Comparison of ENCODE assay signal across 1 cellular context in genomic region chr22:24144056-24144455, GRCh38.
TF ChIP-seq lines count a peak whose summit lies in the region.

No MANE protein-coding gene starts in this region.

TF ChIP-seq in GM23338, 12 proteins besides CTCF, POLR2A, EP300 and RAD21 (continued from another document):
- TF ChIP-seq, protein P1, sequence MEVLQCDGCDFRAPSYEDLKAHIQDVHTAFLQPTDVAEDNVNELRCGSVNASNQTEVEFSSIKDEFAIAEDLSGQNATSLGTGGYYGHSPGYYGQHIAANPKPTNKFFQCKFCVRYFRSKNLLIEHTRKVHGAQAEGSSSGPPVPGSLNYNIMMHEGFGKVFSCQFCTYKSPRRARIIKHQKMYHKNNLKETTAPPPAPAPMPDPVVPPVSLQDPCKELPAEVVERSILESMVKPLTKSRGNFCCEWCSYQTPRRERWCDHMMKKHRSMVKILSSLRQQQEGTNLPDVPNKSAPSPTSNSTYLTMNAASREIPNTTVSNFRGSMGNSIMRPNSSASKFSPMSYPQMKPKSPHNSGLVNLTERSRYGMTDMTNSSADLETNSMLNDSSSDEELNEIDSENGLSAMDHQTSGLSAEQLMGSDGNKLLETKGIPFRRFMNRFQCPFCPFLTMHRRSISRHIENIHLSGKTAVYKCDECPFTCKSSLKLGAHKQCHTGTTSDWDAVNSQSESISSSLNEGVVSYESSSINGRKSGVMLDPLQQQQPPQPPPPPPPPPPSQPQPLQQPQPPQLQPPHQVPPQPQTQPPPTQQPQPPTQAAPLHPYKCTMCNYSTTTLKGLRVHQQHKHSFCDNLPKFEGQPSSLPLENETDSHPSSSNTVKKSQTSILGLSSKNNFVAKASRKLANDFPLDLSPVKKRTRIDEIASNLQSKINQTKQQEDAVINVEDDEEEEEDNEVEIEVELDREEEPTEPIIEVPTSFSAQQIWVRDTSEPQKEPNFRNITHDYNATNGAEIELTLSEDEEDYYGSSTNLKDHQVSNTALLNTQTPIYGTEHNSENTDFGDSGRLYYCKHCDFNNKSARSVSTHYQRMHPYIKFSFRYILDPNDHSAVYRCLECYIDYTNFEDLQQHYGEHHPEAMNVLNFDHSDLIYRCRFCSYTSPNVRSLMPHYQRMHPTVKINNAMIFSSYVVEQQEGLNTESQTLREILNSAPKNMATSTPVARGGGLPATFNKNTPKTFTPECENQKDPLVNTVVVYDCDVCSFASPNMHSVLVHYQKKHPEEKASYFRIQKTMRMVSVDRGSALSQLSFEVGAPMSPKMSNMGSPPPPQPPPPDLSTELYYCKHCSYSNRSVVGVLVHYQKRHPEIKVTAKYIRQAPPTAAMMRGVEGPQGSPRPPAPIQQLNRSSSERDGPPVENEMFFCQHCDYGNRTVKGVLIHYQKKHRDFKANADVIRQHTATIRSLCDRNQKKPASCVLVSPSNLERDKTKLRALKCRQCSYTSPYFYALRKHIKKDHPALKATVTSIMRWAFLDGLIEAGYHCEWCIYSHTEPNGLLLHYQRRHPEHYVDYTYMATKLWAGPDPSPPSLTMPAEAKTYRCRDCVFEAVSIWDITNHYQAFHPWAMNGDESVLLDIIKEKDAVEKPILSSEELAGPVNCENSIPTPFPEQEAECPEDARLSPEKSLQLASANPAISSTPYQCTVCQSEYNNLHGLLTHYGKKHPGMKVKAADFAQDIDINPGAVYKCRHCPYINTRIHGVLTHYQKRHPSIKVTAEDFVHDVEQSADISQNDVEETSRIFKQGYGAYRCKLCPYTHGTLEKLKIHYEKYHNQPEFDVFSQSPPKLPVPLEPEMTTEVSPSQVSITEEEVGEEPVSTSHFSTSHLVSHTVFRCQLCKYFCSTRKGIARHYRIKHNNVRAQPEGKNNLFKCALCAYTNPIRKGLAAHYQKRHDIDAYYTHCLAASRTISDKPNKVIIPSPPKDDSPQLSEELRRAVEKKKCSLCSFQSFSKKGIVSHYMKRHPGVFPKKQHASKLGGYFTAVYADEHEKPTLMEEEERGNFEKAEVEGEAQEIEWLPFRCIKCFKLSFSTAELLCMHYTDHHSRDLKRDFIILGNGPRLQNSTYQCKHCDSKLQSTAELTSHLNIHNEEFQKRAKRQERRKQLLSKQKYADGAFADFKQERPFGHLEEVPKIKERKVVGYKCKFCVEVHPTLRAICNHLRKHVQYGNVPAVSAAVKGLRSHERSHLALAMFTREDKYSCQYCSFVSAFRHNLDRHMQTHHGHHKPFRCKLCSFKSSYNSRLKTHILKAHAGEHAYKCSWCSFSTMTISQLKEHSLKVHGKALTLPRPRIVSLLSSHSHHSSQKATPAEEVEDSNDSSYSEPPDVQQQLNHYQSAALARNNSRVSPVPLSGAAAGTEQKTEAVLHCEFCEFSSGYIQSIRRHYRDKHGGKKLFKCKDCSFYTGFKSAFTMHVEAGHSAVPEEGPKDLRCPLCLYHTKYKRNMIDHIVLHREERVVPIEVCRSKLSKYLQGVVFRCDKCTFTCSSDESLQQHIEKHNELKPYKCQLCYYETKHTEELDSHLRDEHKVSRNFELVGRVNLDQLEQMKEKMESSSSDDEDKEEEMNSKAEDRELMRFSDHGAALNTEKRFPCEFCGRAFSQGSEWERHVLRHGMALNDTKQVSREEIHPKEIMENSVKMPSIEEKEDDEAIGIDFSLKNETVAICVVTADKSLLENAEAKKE (CRISPR knock-in tag; IDR thresholded peaks at IDR 0.05): no peak
- TF ChIP-seq EZH2phosphoT487 (IDR thresholded peaks at IDR 0.05; ENCODE audit: unreplicated experiment): no peak
- TF ChIP-seq ZNF114 (CRISPR knock-in tag; IDR thresholded peaks at IDR 0.05): no peak
- no peak for TF ChIP-seq STAT1 (IDR thresholded peaks at IDR 0.05; ENCODE audit: unreplicated experiment)
- TF ChIP-seq NANOG (IDR thresholded peaks at IDR 0.05; ENCODE audit: borderline replicate concordance): no peak
- TF ChIP-seq CREB1 (CRISPR knock-in tag; IDR thresholded peaks at IDR 0.05; ENCODE audit: low read depth): no peak
- TF ChIP-seq POLR2AphosphoS5 (IDR thresholded peaks at IDR 0.05; ENCODE audit: low read depth): no peak
- no peak for TF ChIP-seq JUNB (IDR thresholded peaks at IDR 0.05; ENCODE audit: unreplicated experiment)
- TF ChIP-seq ZNF331 (CRISPR knock-in tag; IDR thresholded peaks at IDR 0.05; ENCODE audit: low read depth): no peak
